8 cellular contexts compared by ENCODE assay signal in genomic region chr2:30422437-30422805, GRCh38. TPM values are rescaled to one million over a fixed set of nuclear protein-coding genes. Genes with fewer than 3 reads are reported as not detected.
DNase-seq lines count a peak whose midpoint lies in the region; ATAC-seq and TF ChIP-seq lines count a peak whose summit lies in the region.

No MANE protein-coding gene starts in this region.

- TF ChIP-seq CTCF in GM10248 (IDR thresholded peaks at IDR 0.05; ENCODE audit: control extremely low read depth, extremely low read depth, low read depth, missing control alignments) = no peak

- ATAC-seq in HG02973 (IDR thresholded peaks at IDR 0.05; ENCODE audit: unreplicated experiment) = peak; percentile 83
- peak; percentile 58 for ATAC-seq in sciatic nerve

- peak; percentile 45 for DNase-seq in GM10248 (ENCODE audit: extremely low spot score)
- DNase-seq in activated CD4-positive, alpha-beta T cell treated with anti-CD3 and anti-CD28 coated beads for 1 hour = peak; percentile 63
- DNase-seq in effector CD4-positive, alpha-beta T cell = peak; percentile 56
- DNase-seq in sciatic nerve (ENCODE audit: low spot score) = no peak
- DNase-seq in HCEC 1CT = no peak
- DNase-seq in NCI-H82 (lab: John Stamatoyannopoulos, UW) = no peak
- DNase-seq in globus pallidus (ENCODE audit: low spot score) = no peak

- POLR2A ChIA-PET in GM10248 (lab: Yijun Ruan, JAX) = no interaction called here

- CTCF ChIA-PET in GM10248 (lab: Yijun Ruan, JAX) = interaction anchor here (1.3 to 3.0 kb wide), 6 partner anchors 10 to 289 kb away, joined by 3 to 13 read pairs (median 6); no protein-coding TSS in a partner anchor

- intact Hi-C loops in sciatic nerve (cut with DNase I) = no loop called here

RNA-seq across cellular contexts. Expression of gene LCLAT1, which starts 24.6 kb away (rescaled TPM):
- 8.2 TPM for total RNA-seq in sciatic nerve

Comparison
In these comparisons a context has a peak if more than half of its experiments do, and no peak if none do; other contexts are left out.
1. DNase-seq: peak in GM10248 (single experiment), activated CD4-positive, alpha-beta T cell treated with anti-CD3 and anti-CD28 coated beads for 1 hour (single experiment) and effector CD4-positive, alpha-beta T cell (single experiment); none in sciatic nerve (single experiment), HCEC 1CT (single experiment), NCI-H82 (single experiment) and globus pallidus (single experiment).